In the genomic region with DNA sequence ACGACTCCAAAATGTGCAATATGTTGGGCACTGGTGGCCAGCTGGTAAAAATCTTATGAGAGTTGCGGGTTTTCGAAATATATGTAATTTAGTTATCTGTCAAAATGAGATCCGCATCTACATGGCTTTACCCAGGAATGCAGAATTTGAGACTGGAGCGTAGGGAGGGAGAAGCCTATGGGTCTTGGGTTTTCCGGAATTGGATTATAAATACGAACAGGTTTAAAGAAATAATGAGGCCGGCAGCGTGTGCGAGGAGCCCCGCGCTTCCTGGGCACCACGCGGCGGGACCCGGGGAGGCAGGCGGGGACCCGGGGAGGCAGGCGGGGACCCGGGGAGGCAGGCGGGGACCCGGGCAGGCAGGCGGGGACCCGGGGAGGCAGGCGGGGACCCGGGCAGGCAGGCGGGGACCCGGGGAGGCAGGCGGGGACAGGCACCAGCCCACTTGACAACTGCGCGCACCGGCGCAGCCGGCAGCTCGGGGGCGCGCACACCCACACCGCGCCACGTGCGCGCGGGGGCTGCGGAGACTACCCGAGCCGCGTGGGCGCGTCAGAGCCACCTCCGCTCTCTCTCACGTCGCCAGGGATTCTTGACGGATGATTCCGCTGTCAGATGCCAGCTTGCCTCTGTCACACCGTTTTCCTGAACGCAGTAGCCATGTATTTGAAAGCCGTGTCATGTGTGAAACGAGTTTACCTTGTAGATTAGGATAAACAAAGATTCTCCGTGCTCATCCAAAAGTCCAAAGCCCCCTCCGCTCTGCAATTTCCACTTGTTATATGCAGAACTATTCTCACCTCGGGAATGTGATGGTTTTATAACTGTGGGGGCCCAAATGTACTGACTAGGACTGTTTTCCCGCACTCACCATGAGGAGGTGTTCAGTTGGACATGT, we compare ENCODE assay signal across 8 cellular contexts. TPM values are rescaled to one million over a fixed set of nuclear protein-coding genes. Genes with fewer than 3 reads are reported as not detected.
DNase-seq lines count a peak whose midpoint lies in the region; ATAC-seq and TF ChIP-seq lines count a peak whose summit lies in the region.

No MANE protein-coding gene starts in this region.

- no peaks in the 10 kb centered on the region for H3K79me2 ChIP-seq in parathyroid adenoma

- H3K4me2 ChIP-seq in parathyroid adenoma (ENCODE audit: low read length), result peak overlapping the region; percentile 61

- H3K27me3 ChIP-seq in RWPE2 (ENCODE audit: insufficient read depth, poor library complexity, severe bottlenecking) (peaks cover 3% of the 10 kb centered on the region), parathyroid adenoma (ENCODE audit: control insufficient read depth, insufficient read depth, low read length) (no peaks in the 10 kb centered on the region), tibial nerve (no peaks in the 10 kb centered on the region)

- peak overlapping the region; percentile 67 for H2AFZ ChIP-seq in parathyroid adenoma

- H3K27ac ChIP-seq in RWPE2 (ENCODE audit: poor library complexity, severe bottlenecking) (no peak overlapping the region), parathyroid adenoma (no peak overlapping the region), tibial nerve (peak overlapping the region in 2 of 4 donors; percentile 28 to 55)

- ATAC-seq in GM19035 (IDR thresholded peaks at IDR 0.05; ENCODE audit: unreplicated experiment) (peak; percentile 49), RWPE2 (ENCODE audit: low read depth) (peak; percentile 40; the same call in 2 of the 3 replicates)

- 5 to 7% methylated on average over 33 to 50 of the region's 62 CpGs for WGBS in tibial nerve, 2 donors

- no peak for TF ChIP-seq EP300 in tibial nerve (IDR thresholded peaks at IDR 0.05)

- TF ChIP-seq CTCF in AG10803 (conservative IDR thresholded peaks at IDR 0.05; ENCODE audit: low read length), result no peak
- no peak for TF ChIP-seq CTCF in RWPE2 (IDR thresholded peaks at IDR 0.05; ENCODE audit: poor library complexity, severe bottlenecking)
- TF ChIP-seq CTCF in glutamatergic neuron (IDR thresholded peaks at IDR 0.05; ENCODE audit: partially characterized antibody, unreplicated experiment), result no peak
- TF ChIP-seq CTCF in parathyroid adenoma (IDR thresholded peaks at IDR 0.05), result no peak
- TF ChIP-seq CTCF in tibial nerve (IDR thresholded peaks at IDR 0.05), result peak in 1 of 5 experiments; percentile 24

- H3K9me3 Mint-ChIP-seq in glutamatergic neuron (ENCODE audit: unreplicated experiment), result no peaks in the 10 kb centered on the region

- no peak overlapping the region for H3K9ac ChIP-seq in parathyroid adenoma

- peak overlapping the region; percentile 95 for H3K4me3 Mint-ChIP-seq in glutamatergic neuron (ENCODE audit: unreplicated experiment)

- H3K4me1 Mint-ChIP-seq in glutamatergic neuron (ENCODE audit: low read depth, unreplicated experiment), result peaks cover 2% of the 10 kb centered on the region

- no peak overlapping the region for H3K27ac Mint-ChIP-seq in glutamatergic neuron (ENCODE audit: unreplicated experiment)

- H3K27me3 Mint-ChIP-seq in glutamatergic neuron (ENCODE audit: unreplicated experiment), result peaks cover 8% of the 10 kb centered on the region

- peak overlapping the region; percentile 54 for H3K4me3 ChIP-seq in AG10803 (ENCODE audit: low read length)
- peak overlapping the region; percentile 26 for H3K4me3 ChIP-seq in RWPE2 (ENCODE audit: severe bottlenecking)
- peak overlapping the region; percentile 46 for H3K4me3 ChIP-seq in parathyroid adenoma (ENCODE audit: low read depth, low read length)
- H3K4me3 ChIP-seq in tibial nerve, result peak overlapping the region; percentile 23 to 63 (median 37)

- H3K36me3 Mint-ChIP-seq in glutamatergic neuron (ENCODE audit: unreplicated experiment), result no peaks in the 10 kb centered on the region

- TF ChIP-seq POLR2A in tibial nerve (IDR thresholded peaks at IDR 0.05), result no peak

- H3K36me3 ChIP-seq in RWPE2 (ENCODE audit: low read depth) (no peaks in the 10 kb centered on the region), parathyroid adenoma (ENCODE audit: control insufficient read depth, insufficient read depth, low read length) (no peaks in the 10 kb centered on the region), tibial nerve (no peaks in the 10 kb centered on the region)

- H3K4me1 ChIP-seq in RWPE2 (ENCODE audit: insufficient read depth, poor library complexity, severe bottlenecking) (no peaks in the 10 kb centered on the region), parathyroid adenoma (no peaks in the 10 kb centered on the region), tibial nerve (peaks cover 0 to 12% (median 2%) of the 10 kb centered on the region in 4 donors)

- DNase-seq in AG10803 (ENCODE audit: low read depth) (peak; percentile 4), HK-2 (ENCODE audit: unreplicated experiment) (peak; percentile 30), RWPE2 (ENCODE audit: low spot score) (no peak), glutamatergic neuron (peak; percentile 34), tibial nerve (ENCODE audit: low spot score in 2 of 2) (no peak)
- peak; percentile 66 for DNase-seq in activated naive CD4-positive, alpha-beta T cell treated with Interleukin-2 at 50 U/mL for 16 hours

- H3K9me3 ChIP-seq in RWPE2 (ENCODE audit: severe bottlenecking) (no peaks in the 10 kb centered on the region), parathyroid adenoma (ENCODE audit: control insufficient read depth, low read length) (no peaks in the 10 kb centered on the region), tibial nerve (no peaks in the 10 kb centered on the region)

RNA-seq across cellular contexts. Expression of gene HNRNPU, which starts 54.3 kb away (rescaled TPM):
- total RNA-seq in glutamatergic neuron (ENCODE audit: unreplicated experiment) (427 TPM), tibial nerve (100 to 1,000 TPM; 344 to 503 (median 410) TPM)

Comparison
In these comparisons a context has a peak if more than half of its experiments do, and no peak if none do; other contexts are left out.
1. DNase-seq: peak in AG10803 (single experiment), HK-2 (single experiment), activated naive CD4-positive, alpha-beta T cell treated with Interleukin-2 at 50 U/mL for 16 hours (single experiment) and glutamatergic neuron (single experiment); none in RWPE2 (single experiment) and tibial nerve (0 of 2).
2. Peak in every context shown above with its lines, with median percentiles within 50 percentile points of each other: H3K4me3 ChIP-seq.